27 cellular contexts compared by ENCODE assay signal in genomic region chr4:145375416-145375815, GRCh38.
"Had no signal": no experiment of that assay in that cellular context is flagged by ENCODE, and none has a peak within 500 bp of the region (broad histone marks: within the 10 kb centered on the region; RNA-seq: fewer than 3 reads in every experiment).

No MANE protein-coding gene starts in this region.

- H3K4me3 Mint-ChIP-seq: naive thymus-derived CD4-positive, alpha-beta T cell; nephron; neural progenitor cell; stimulated activated effector memory CD8-positive, alpha-beta T cell treated with anti-CD3 and anti-CD28 coated beads, Interleukin-12 subunit alpha, Interleukin-12 subunit beta, amount 100 ng/mL, for 72 hours had no signal

- H3K36me3 ChIP-seq: esophagus muscularis mucosa, gastroesophageal sphincter, heart left ventricle, left lung, neural progenitor cell, right lobe of liver, stomach, thyroid gland had no signal

- DNase-seq: dermis blood vessel endothelial cell; effector memory CD4-positive, alpha-beta T cell; foreskin keratinocyte; heart left ventricle; left cardiac atrium; mammary epithelial cell; mesendoderm; midbrain; naive thymus-derived CD4-positive, alpha-beta T cell; right lobe of liver; stimulated activated CD4-positive, alpha-beta T cell treated with anti-CD3 and anti-CD28 coated beads, Interleukin-2, amount 100 ng/mL, for 24 hours; stimulated activated CD4-positive, alpha-beta T cell treated with anti-CD3 and anti-CD28 coated beads, Interleukin-4, amount 100 ng/mL, for 24 hours; stimulated activated naive CD4-positive, alpha-beta T cell treated with Interleukin-2 at 50 U/mL for 16 hours; stomach; thyroid gland had no signal

- H3K9me3 ChIP-seq: esophagus muscularis mucosa, gastroesophageal sphincter, heart left ventricle, left lung, right lobe of liver, stomach, thyroid gland had no signal

- H3K9me3 Mint-ChIP-seq: stimulated activated effector memory CD8-positive, alpha-beta T cell treated with anti-CD3 and anti-CD28 coated beads, Interleukin-12 subunit alpha, Interleukin-12 subunit beta, amount 100 ng/mL, for 72 hours had no signal

- H3K4me1 Mint-ChIP-seq: nephron; neural progenitor cell; stimulated activated effector memory CD8-positive, alpha-beta T cell treated with anti-CD3 and anti-CD28 coated beads, Interleukin-12 subunit alpha, Interleukin-12 subunit beta, amount 100 ng/mL, for 72 hours had no signal

- FAIRE-seq: endothelial cell of umbilical vein had no signal

- H3K4me3 ChIP-seq: coronary artery, esophagus muscularis mucosa, gastroesophageal sphincter, heart left ventricle, hepatocyte, left lung, neural progenitor cell, right lobe of liver, smooth muscle cell, stomach, thyroid gland had no signal

- H3K27ac Mint-ChIP-seq: naive thymus-derived CD4-positive, alpha-beta T cell; nephron; neural progenitor cell; progenitor cell of endocrine pancreas; stimulated activated effector memory CD8-positive, alpha-beta T cell treated with anti-CD3 and anti-CD28 coated beads, Interleukin-12 subunit alpha, Interleukin-12 subunit beta, amount 100 ng/mL, for 72 hours had no signal

- H3K4me1 ChIP-seq: esophagus muscularis mucosa, foreskin keratinocyte, gastroesophageal sphincter, heart left ventricle, left lung, neural progenitor cell, parathyroid adenoma, right lobe of liver, stomach, thyroid gland had no signal

- H3K36me3 Mint-ChIP-seq: naive thymus-derived CD4-positive, alpha-beta T cell; neural progenitor cell; stimulated activated effector memory CD8-positive, alpha-beta T cell treated with anti-CD3 and anti-CD28 coated beads, Interleukin-12 subunit alpha, Interleukin-12 subunit beta, amount 100 ng/mL, for 72 hours had no signal

- H3K27me3 Mint-ChIP-seq: progenitor cell of endocrine pancreas had no signal

- H3K27me3 ChIP-seq: esophagus muscularis mucosa, gastroesophageal sphincter, heart left ventricle, hepatocyte, left lung, neural progenitor cell, right lobe of liver, stomach, thyroid gland had no signal
